ENCODE assay signal across 14 cellular contexts in genomic region chr6:134420638-134421181, GRCh38.
DNase-seq lines count a peak whose midpoint lies in the region; ATAC-seq, FAIRE-seq and TF ChIP-seq lines count a peak whose summit lies in the region.
"Had no signal": no experiment of that assay in that cellular context is flagged by ENCODE, and none has a peak within 500 bp of the region (broad histone marks: within the 10 kb centered on the region; RNA-seq: fewer than 3 reads in every experiment).

No MANE protein-coding gene starts in this region.

- DNase-seq in HT1080 (ENCODE audit: low read depth), result peak; percentile 93
- DNase-seq in bronchial epithelial cell (ENCODE audit: low read depth), result peak; percentile 89
- no peak for DNase-seq in keratinocyte (ENCODE audit: low read depth, low spot score)
- DNase-seq in NCI-H2171 treated with DMSO at 0.1 percent for 48 hours (lab: John Stamatoyannopoulos, UW), result no peak
- no peak for DNase-seq in psoas muscle
- DNase-seq: activated B cell treated with CpG ODN at 0.5 μM for 24 hours; activated T-cell treated with anti-CD3 and anti-CD28 coated beads, Interleukin-2, amount 50 U/mL, for 24 hours; kidney; NCI-H510A; Right ventricle myocardium superior had no signal

- dilution Hi-C loops in keratinocyte (cut with MboI; ENCODE audit: extremely low pct_ligation_motif_present, low sequenced_read_pairs), result no loop called here

- intact Hi-C loops in psoas muscle (cut with DNase I), result no loop called here

- H3K4me1 ChIP-seq in ACC112 (ENCODE audit: control insufficient read depth, insufficient read depth, low read length, unreplicated experiment), result peaks cover 53% of the 10 kb centered on the region
- H3K4me1 ChIP-seq in keratinocyte (ENCODE audit: control insufficient read depth, extremely low read depth, insufficient read depth, low read length), result peaks cover 39% of the 10 kb centered on the region
- no peaks in the 10 kb centered on the region for H3K4me1 ChIP-seq in psoas muscle

- H3K27me3 ChIP-seq in ACC112 (ENCODE audit: insufficient read depth, low read length) (no peaks in the 10 kb centered on the region), bronchial epithelial cell (ENCODE audit: control insufficient read depth, insufficient read depth, low read length) (no peaks in the 10 kb centered on the region), keratinocyte (ENCODE audit: control insufficient read depth, extremely low read depth, insufficient read depth, low read length) (no peaks in the 10 kb centered on the region), psoas muscle (ENCODE audit: insufficient read depth in 3 of 3, low read length in 2 of 3) (no peaks in the 10 kb centered on the region)
- H3K27me3 ChIP-seq: cardiac muscle cell had no signal

- no peaks in the 10 kb centered on the region for H4K20me1 ChIP-seq in keratinocyte (ENCODE audit: control insufficient read depth, extremely low read depth, insufficient read depth, low read length)

- H3K9me3 ChIP-seq in keratinocyte (ENCODE audit: control insufficient read depth, low read depth, low read length) (no peaks in the 10 kb centered on the region), psoas muscle (no peaks in the 10 kb centered on the region)

- H3K79me2 ChIP-seq in ACC112 (ENCODE audit: control insufficient read depth, insufficient read depth, low read length, unreplicated experiment) (no peaks in the 10 kb centered on the region), keratinocyte (ENCODE audit: control insufficient read depth, insufficient read depth, low read length) (no peaks in the 10 kb centered on the region)

- H3K9me1 ChIP-seq in keratinocyte (ENCODE audit: control insufficient read depth, extremely low read depth, insufficient read depth, low read length), result no peaks in the 10 kb centered on the region

- peak overlapping the region; percentile 29 for H3K4me2 ChIP-seq in keratinocyte (ENCODE audit: control insufficient read depth, extremely low read depth, insufficient read depth, low read depth, low read length)

- H3K36me3 ChIP-seq in ACC112 (ENCODE audit: insufficient read depth, low read length), result no peaks in the 10 kb centered on the region
- no peaks in the 10 kb centered on the region for H3K36me3 ChIP-seq in bronchial epithelial cell (ENCODE audit: control insufficient read depth, insufficient read depth, low read length)
- no peaks in the 10 kb centered on the region for H3K36me3 ChIP-seq in keratinocyte (ENCODE audit: control insufficient read depth in 2 of 2, extremely low read depth in 1 of 2, insufficient read depth in 2 of 2, low read length in 2 of 2)
- no peaks in the 10 kb centered on the region for H3K36me3 ChIP-seq in psoas muscle (ENCODE audit: insufficient read depth in 1 of 2, low read depth in 1 of 2)
- H3K36me3 ChIP-seq: cardiac muscle cell had no signal

- TF ChIP-seq CTCF in bronchial epithelial cell (IDR thresholded peaks at IDR 0.05; ENCODE audit: insufficient read depth, low read length, severe bottlenecking), result no peak
- TF ChIP-seq CTCF in keratinocyte (optimal IDR thresholded peaks at IDR 0.05 in 1 of 3, IDR thresholded peaks at IDR 0.05 in 1 of 3, conservative IDR thresholded peaks at IDR 0.05 in 1 of 3; ENCODE audit: extremely low read depth in 1 of 3, insufficient read depth in 2 of 3, low read length in 3 of 3), result no peak
- TF ChIP-seq CTCF in psoas muscle (IDR thresholded peaks at IDR 0.05), result no peak

- H3K4me3 ChIP-seq in ACC112 (ENCODE audit: low read depth, low read length) (no peak overlapping the region), bronchial epithelial cell (ENCODE audit: low read depth, low read length) (no peak overlapping the region), keratinocyte (ENCODE audit: control insufficient read depth in 2 of 3, extremely low read depth in 1 of 3, insufficient read depth in 2 of 3, low read depth in 1 of 3, low read length in 3 of 3) (no peak overlapping the region), psoas muscle (no peak overlapping the region)
- H3K4me3 ChIP-seq: cardiac muscle cell had no signal

- H3K27ac ChIP-seq in ACC112 (ENCODE audit: low read depth, low read length), result peak overlapping the region; percentile 100
- peak overlapping the region; percentile 86 for H3K27ac ChIP-seq in keratinocyte (ENCODE audit: control insufficient read depth, insufficient read depth, low read length)
- H3K27ac ChIP-seq in psoas muscle, result no peak overlapping the region
- H3K27ac ChIP-seq: cardiac muscle cell had no signal

- ATAC-seq in HG03354 (IDR thresholded peaks at IDR 0.05; ENCODE audit: poor library complexity, severe bottlenecking, unreplicated experiment) (no peak), psoas muscle (no peak), HG02610 (IDR thresholded peaks at IDR 0.05; ENCODE audit: unreplicated experiment) (no peak)

- H3K9ac ChIP-seq in keratinocyte (ENCODE audit: control insufficient read depth, extremely low read depth, insufficient read depth, low read length), result peak overlapping the region; percentile 5

- 86 to 88% (median 87%) methylated on average over 3 of the region's 3 CpGs for WGBS in psoas muscle, 3 donors

- H2AFZ ChIP-seq in ACC112 (ENCODE audit: low read length, unreplicated experiment) (no peak overlapping the region), keratinocyte (ENCODE audit: control insufficient read depth, low read length) (no peak overlapping the region)

- FAIRE-seq in bronchial epithelial cell (lab: Jason Lieb, UNC), result no peak
- peak; percentile 71 for FAIRE-seq in keratinocyte (lab: Jason Lieb, UNC)
- FAIRE-seq: kidney had no signal

Comparison
In these comparisons a context has a peak if more than half of its experiments do, and no peak if none do; other contexts are left out.
1. DNase-seq: peak in HT1080 (single experiment) and bronchial epithelial cell (single experiment); none in keratinocyte (single experiment), NCI-H2171 treated with DMSO at 0.1 percent for 48 hours (single experiment) and psoas muscle (0 of 2).